22 cellular contexts compared by ENCODE assay signal in the genomic region with DNA sequence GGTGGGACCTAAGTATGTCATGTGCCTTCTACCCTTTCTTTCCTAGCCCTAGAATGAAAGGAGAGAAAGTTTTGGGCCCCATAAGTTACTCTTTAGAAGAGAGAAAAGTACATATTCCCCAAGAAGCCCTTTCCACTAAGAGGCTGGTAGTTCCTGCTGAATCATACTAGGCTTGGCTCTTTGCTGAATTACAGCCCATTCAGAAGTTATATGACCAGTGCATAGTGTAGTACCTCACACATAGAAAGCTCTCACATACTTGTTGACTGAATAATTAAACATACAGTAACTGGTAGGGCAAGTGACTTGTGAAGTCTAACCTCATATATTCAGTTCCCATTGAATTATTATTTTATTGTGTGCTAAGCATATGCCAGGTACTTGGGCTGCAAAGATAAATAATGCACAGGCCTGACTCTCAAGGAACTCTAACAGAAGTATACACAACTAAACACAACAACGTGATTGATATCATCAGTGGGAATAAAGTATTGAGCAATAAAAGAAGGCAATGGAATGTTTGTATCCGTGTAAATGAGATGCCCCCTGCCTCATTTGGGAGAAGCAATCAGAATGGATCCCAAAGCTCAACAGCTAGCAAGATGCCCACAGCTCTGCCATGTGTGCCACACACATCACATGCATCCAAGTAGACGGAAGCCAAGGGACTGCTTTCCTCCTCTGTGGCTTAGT.
"Had no signal": no experiment of that assay in that cellular context is flagged by ENCODE, and none has a peak within 500 bp of the region (broad histone marks: within the 10 kb centered on the region; RNA-seq: fewer than 3 reads in every experiment).

No MANE protein-coding gene starts in this region.

- H3K36me3 ChIP-seq: adrenal gland, cardiac muscle cell had no signal

- H3K36me3 Mint-ChIP-seq: activated naive CD4-positive, alpha-beta T cell treated with anti-CD3 and anti-CD28 coated beads, Interleukin-2, amount 50 U/mL, for 24 hours; immature natural killer cell; natural killer cell treated with Interleukin-12 subunit alpha and Interleukin-12 subunit beta and Interleukin-15 and Interleukin-18, amount 100 ng/mL, for 72 hours had no signal

- ATAC-seq: activated T-cell treated with anti-CD3 and anti-CD28 coated beads, Interleukin-2, amount 50 U/mL, for 72 hours; effector memory CD8-positive, alpha-beta T cell; gastroesophageal sphincter; heart left ventricle; natural killer cell treated with Interleukin-12 subunit alpha and Interleukin-12 subunit beta and Interleukin-15 and Interleukin-18, amount 100 ng/mL, for 72 hours; stimulated activated naive CD8-positive, alpha-beta T cell treated with anti-CD3 and anti-CD28 coated beads, Interleukin-15, Interleukin-2, amounts not matched to agents 100 U/mL and 50 U/mL, for 24 hours had no signal

- H3K27me3 Mint-ChIP-seq: activated naive CD4-positive, alpha-beta T cell treated with anti-CD3 and anti-CD28 coated beads, Interleukin-2, amount 50 U/mL, for 24 hours; effector memory CD8-positive, alpha-beta T cell; natural killer cell treated with Interleukin-12 subunit alpha and Interleukin-12 subunit beta and Interleukin-15 and Interleukin-18, amount 100 ng/mL, for 72 hours had no signal

- H3K9me3 ChIP-seq: adrenal gland, gastroesophageal sphincter, heart left ventricle, tibial artery had no signal

- H3K27ac Mint-ChIP-seq: activated naive CD4-positive, alpha-beta T cell treated with anti-CD3 and anti-CD28 coated beads, Interleukin-2, amount 50 U/mL, for 24 hours; activated T-cell treated with anti-CD3 and anti-CD28 coated beads, Interleukin-2, amount 50 U/mL, for 72 hours; effector memory CD8-positive, alpha-beta T cell; immature natural killer cell; natural killer cell treated with Interleukin-12 subunit alpha and Interleukin-12 subunit beta and Interleukin-15 and Interleukin-18, amount 100 ng/mL, for 72 hours; T-helper 1 cell treated with Interleukin-12 subunit alpha and Interleukin-12 subunit beta and Interleukin-4 antibody, amounts not matched to agents 30 μg/mL and 1 μg/mL, for 36 hours had no signal

- DNase-seq: activated CD4-positive, CD25-positive, alpha-beta regulatory T cell treated with anti-CD3 and anti-CD28 coated beads, Interleukin-2, amount 50 U/mL, for 72 hours; activated CD8-positive, alpha-beta memory T cell treated with anti-CD3 and anti-CD28 coated beads for 24 hours; activated CD8-positive, alpha-beta memory T cell treated with anti-CD3 and anti-CD28 coated beads, Interleukin-2, amount 50 U/mL, for 48 hours; activated effector memory CD4-positive, alpha-beta T cell treated with anti-CD3 and anti-CD28 coated beads, Interleukin-2, amount 50 U/mL, for 16 hours; activated T-cell treated with anti-CD3 and anti-CD28 coated beads, Interleukin-2, amount 50 U/mL, for 72 hours; adrenal gland; dermis blood vessel endothelial cell; effector memory CD8-positive, alpha-beta T cell; heart left ventricle; immature natural killer cell; mesendoderm; stimulated activated CD4-positive, alpha-beta T cell treated with anti-CD3 and anti-CD28 coated beads, Interleukin-12 subunit alpha, Interleukin-12 subunit beta, amount 100 ng/mL, for 4 hours; stimulated activated CD4-positive, alpha-beta T cell treated with anti-CD3 and anti-CD28 coated beads, Interleukin-2, amount 100 ng/mL, for 24 hours; stimulated activated naive CD8-positive, alpha-beta T cell treated with anti-CD3 and anti-CD28 coated beads, Interleukin-15, Interleukin-2, amounts not matched to agents 100 U/mL and 50 U/mL, for 24 hours; substantia nigra; tibial artery had no signal

- H3K27me3 ChIP-seq: adrenal gland, cardiac muscle cell, gastroesophageal sphincter, heart left ventricle, tibial artery had no signal

- H3K9me3 Mint-ChIP-seq: activated naive CD4-positive, alpha-beta T cell treated with anti-CD3 and anti-CD28 coated beads, Interleukin-2, amount 50 U/mL, for 24 hours; effector memory CD8-positive, alpha-beta T cell; immature natural killer cell; natural killer cell treated with Interleukin-12 subunit alpha and Interleukin-12 subunit beta and Interleukin-15 and Interleukin-18, amount 100 ng/mL, for 72 hours; T-helper 1 cell treated with Interleukin-12 subunit alpha and Interleukin-12 subunit beta and Interleukin-4 antibody, amounts not matched to agents 30 μg/mL and 1 μg/mL, for 36 hours had no signal

- H3K4me1 ChIP-seq: adrenal gland, gastroesophageal sphincter, heart left ventricle, tibial artery had no signal

- H3K4me1 Mint-ChIP-seq: activated naive CD4-positive, alpha-beta T cell treated with anti-CD3 and anti-CD28 coated beads, Interleukin-2, amount 50 U/mL, for 24 hours; immature natural killer cell had no signal

- H3K27ac ChIP-seq: adrenal gland, cardiac muscle cell, gastroesophageal sphincter, heart left ventricle, tibial artery, VCaP had no signal

- H3K4me3 ChIP-seq: adrenal gland, cardiac muscle cell, gastroesophageal sphincter, heart left ventricle, tibial artery had no signal

- H3K4me3 Mint-ChIP-seq: activated naive CD4-positive, alpha-beta T cell treated with anti-CD3 and anti-CD28 coated beads, Interleukin-2, amount 50 U/mL, for 24 hours; activated T-cell treated with anti-CD3 and anti-CD28 coated beads, Interleukin-2, amount 50 U/mL, for 72 hours; effector memory CD8-positive, alpha-beta T cell; immature natural killer cell; natural killer cell treated with Interleukin-12 subunit alpha and Interleukin-12 subunit beta and Interleukin-15 and Interleukin-18, amount 100 ng/mL, for 72 hours; T-helper 1 cell treated with Interleukin-12 subunit alpha and Interleukin-12 subunit beta and Interleukin-4 antibody, amounts not matched to agents 30 μg/mL and 1 μg/mL, for 36 hours had no signal
